In the genomic region with DNA sequence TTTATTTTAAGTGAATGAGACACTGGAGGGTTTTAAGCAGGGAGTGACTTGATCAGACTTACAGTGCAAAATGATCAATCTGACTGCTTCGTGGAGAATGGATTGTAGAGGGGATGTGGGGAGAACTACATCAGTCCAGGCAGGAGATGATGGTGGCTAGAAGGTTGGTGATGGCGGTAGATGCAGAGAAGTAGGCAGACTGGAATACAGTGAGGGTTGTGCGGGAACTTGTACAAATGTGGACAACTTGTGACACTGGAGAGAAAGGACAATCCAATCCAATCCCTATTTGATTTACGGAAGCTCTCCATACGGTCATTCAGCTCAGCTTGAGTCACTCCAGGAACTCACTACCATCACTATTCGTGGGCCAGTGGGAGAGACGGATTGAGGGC, we compare ENCODE assay signal across 2 cellular contexts.
TF ChIP-seq lines count a peak whose summit lies in the region.

No MANE protein-coding gene starts in this region.

TF ChIP-seq in SK-N-SH, 30 proteins besides CTCF, POLR2A, EP300 and RAD21 (continued from another document):
- TF ChIP-seq, protein P1, sequence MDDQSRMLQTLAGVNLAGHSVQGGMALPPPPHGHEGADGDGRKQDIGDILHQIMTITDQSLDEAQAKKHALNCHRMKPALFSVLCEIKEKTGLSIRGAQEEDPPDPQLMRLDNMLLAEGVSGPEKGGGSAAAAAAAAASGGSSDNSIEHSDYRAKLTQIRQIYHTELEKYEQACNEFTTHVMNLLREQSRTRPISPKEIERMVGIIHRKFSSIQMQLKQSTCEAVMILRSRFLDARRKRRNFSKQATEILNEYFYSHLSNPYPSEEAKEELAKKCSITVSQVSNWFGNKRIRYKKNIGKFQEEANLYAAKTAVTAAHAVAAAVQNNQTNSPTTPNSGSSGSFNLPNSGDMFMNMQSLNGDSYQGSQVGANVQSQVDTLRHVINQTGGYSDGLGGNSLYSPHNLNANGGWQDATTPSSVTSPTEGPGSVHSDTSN (IDR thresholded peaks at IDR 0.05): no peak
- TF ChIP-seq, protein P2, sequence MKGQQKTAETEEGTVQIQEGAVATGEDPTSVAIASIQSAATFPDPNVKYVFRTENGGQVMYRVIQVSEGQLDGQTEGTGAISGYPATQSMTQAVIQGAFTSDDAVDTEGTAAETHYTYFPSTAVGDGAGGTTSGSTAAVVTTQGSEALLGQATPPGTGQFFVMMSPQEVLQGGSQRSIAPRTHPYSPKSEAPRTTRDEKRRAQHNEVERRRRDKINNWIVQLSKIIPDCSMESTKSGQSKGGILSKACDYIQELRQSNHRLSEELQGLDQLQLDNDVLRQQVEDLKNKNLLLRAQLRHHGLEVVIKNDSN (IDR thresholded peaks at IDR 0.05; ENCODE audit: borderline replicate concordance, low read depth): no peak
- TF ChIP-seq MEF2A (IDR thresholded peaks at IDR 0.05; ENCODE audit: borderline replicate concordance, low read depth): no peak
- TF ChIP-seq SIN3A (IDR thresholded peaks at IDR 0.05; ENCODE audit: borderline replicate concordance, low read depth, low read length): no peak
TF ChIP-seq in SK-N-SH: peak in this region for 0.

TF ChIP-seq in SK-N-SH treated with all-trans-retinoic acid at 6 μM for 48 hours, 23 proteins besides CTCF, POLR2A, EP300 and RAD21 (continued from another document):
- TF ChIP-seq, protein P3, sequence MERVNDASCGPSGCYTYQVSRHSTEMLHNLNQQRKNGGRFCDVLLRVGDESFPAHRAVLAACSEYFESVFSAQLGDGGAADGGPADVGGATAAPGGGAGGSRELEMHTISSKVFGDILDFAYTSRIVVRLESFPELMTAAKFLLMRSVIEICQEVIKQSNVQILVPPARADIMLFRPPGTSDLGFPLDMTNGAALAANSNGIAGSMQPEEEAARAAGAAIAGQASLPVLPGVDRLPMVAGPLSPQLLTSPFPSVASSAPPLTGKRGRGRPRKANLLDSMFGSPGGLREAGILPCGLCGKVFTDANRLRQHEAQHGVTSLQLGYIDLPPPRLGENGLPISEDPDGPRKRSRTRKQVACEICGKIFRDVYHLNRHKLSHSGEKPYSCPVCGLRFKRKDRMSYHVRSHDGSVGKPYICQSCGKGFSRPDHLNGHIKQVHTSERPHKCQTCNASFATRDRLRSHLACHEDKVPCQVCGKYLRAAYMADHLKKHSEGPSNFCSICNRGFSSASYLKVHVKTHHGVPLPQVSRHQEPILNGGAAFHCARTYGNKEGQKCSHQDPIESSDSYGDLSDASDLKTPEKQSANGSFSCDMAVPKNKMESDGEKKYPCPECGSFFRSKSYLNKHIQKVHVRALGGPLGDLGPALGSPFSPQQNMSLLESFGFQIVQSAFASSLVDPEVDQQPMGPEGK (CRISPR knock-in tag; IDR thresholded peaks at IDR 0.05; ENCODE audit: borderline replicate concordance): no peak
- TF ChIP-seq, protein P4, sequence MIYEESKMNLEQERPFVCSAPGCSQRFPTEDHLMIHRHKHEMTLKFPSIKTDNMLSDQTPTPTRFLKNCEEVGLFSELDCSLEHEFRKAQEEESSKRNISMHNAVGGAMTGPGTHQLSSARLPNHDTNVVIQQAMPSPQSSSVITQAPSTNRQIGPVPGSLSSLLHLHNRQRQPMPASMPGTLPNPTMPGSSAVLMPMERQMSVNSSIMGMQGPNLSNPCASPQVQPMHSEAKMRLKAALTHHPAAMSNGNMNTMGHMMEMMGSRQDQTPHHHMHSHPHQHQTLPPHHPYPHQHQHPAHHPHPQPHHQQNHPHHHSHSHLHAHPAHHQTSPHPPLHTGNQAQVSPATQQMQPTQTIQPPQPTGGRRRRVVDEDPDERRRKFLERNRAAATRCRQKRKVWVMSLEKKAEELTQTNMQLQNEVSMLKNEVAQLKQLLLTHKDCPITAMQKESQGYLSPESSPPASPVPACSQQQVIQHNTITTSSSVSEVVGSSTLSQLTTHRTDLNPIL (CRISPR knock-in tag; IDR thresholded peaks at IDR 0.05; ENCODE audit: low read depth): no peak
- TF ChIP-seq, protein P5, sequence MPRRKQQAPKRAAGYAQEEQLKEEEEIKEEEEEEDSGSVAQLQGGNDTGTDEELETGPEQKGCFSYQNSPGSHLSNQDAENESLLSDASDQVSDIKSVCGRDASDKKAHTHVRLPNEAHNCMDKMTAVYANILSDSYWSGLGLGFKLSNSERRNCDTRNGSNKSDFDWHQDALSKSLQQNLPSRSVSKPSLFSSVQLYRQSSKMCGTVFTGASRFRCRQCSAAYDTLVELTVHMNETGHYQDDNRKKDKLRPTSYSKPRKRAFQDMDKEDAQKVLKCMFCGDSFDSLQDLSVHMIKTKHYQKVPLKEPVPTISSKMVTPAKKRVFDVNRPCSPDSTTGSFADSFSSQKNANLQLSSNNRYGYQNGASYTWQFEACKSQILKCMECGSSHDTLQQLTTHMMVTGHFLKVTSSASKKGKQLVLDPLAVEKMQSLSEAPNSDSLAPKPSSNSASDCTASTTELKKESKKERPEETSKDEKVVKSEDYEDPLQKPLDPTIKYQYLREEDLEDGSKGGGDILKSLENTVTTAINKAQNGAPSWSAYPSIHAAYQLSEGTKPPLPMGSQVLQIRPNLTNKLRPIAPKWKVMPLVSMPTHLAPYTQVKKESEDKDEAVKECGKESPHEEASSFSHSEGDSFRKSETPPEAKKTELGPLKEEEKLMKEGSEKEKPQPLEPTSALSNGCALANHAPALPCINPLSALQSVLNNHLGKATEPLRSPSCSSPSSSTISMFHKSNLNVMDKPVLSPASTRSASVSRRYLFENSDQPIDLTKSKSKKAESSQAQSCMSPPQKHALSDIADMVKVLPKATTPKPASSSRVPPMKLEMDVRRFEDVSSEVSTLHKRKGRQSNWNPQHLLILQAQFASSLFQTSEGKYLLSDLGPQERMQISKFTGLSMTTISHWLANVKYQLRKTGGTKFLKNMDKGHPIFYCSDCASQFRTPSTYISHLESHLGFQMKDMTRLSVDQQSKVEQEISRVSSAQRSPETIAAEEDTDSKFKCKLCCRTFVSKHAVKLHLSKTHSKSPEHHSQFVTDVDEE (CRISPR knock-in tag; IDR thresholded peaks at IDR 0.05): no peak
- TF ChIP-seq RARB (CRISPR knock-in tag; IDR thresholded peaks at IDR 0.05): no peak
